8 cellular contexts compared by ENCODE assay signal in genomic region chr3:128878556-128879124, GRCh38. TPM values are rescaled to one million over a fixed set of nuclear protein-coding genes. Genes with fewer than 3 reads are reported as not detected.
A peak's percentile ranks its signal among the peaks of the same experiment; 100 is the strongest.
DNase-seq lines count a peak whose midpoint lies in the region; ATAC-seq and TF ChIP-seq lines count a peak whose summit lies in the region.

No MANE protein-coding gene starts in this region.

- peaks cover 4% of the 10 kb centered on the region for H3K27me3 Mint-ChIP-seq in activated T-helper 1 cell treated with anti-CD3 and anti-CD28 coated beads, Interleukin-12 subunit alpha, Interleukin-12 subunit beta, Interleukin-2, Interleukin-4 antibody, amounts not matched to agents 30 ng/mL and 10 ng/mL and 1 ng/mL, durations not matched to agents 14 hours and 24 hours and 36 hours (ENCODE audit: insufficient read depth)

- peaks cover 5% of the 10 kb centered on the region for H3K27me3 ChIP-seq in Loucy (ENCODE audit: insufficient read depth, low read length, poor library complexity, severe bottlenecking)
- H3K27me3 ChIP-seq in foreskin keratinocyte, result no peaks in the 10 kb centered on the region

- peak overlapping the region; percentile 71; the same call in 1 of the 2 replicates for H2AFZ ChIP-seq in Loucy (ENCODE audit: low read length)

- H3K27ac ChIP-seq in foreskin keratinocyte, result peak overlapping the region; percentile 92

- no peaks in the 10 kb centered on the region for H3K9me3 Mint-ChIP-seq in activated T-helper 1 cell treated with anti-CD3 and anti-CD28 coated beads, Interleukin-12 subunit alpha, Interleukin-12 subunit beta, Interleukin-2, Interleukin-4 antibody, amounts not matched to agents 30 ng/mL and 10 ng/mL and 1 ng/mL, durations not matched to agents 14 hours and 24 hours and 36 hours

- peak overlapping the region; percentile 93 for H3K4me3 ChIP-seq in Loucy (ENCODE audit: low read length, poor library complexity, severe bottlenecking)

- H3K36me3 Mint-ChIP-seq in activated T-helper 1 cell treated with anti-CD3 and anti-CD28 coated beads, Interleukin-12 subunit alpha, Interleukin-12 subunit beta, Interleukin-2, Interleukin-4 antibody, amounts not matched to agents 30 ng/mL and 10 ng/mL and 1 ng/mL, durations not matched to agents 14 hours and 24 hours and 36 hours (ENCODE audit: low read depth), result peaks cover 23% of the 10 kb centered on the region

- H3K4me1 ChIP-seq in Loucy (ENCODE audit: insufficient read depth, low read length, poor library complexity, severe bottlenecking) (peaks cover 54% of the 10 kb centered on the region), foreskin keratinocyte (no peaks in the 10 kb centered on the region)

- no peaks in the 10 kb centered on the region for H3K9me2 ChIP-seq in Loucy (replicated peaks; ENCODE audit: low read depth, low read length)

- no peaks in the 10 kb centered on the region for H3K9me3 ChIP-seq in Loucy (ENCODE audit: insufficient read depth, low read depth, low read length)

- peak overlapping the region; percentile 92 for H3K27ac Mint-ChIP-seq in activated T-helper 1 cell treated with anti-CD3 and anti-CD28 coated beads, Interleukin-12 subunit alpha, Interleukin-12 subunit beta, Interleukin-2, Interleukin-4 antibody, amounts not matched to agents 30 ng/mL and 10 ng/mL and 1 ng/mL, durations not matched to agents 14 hours and 24 hours and 36 hours

- DNase-seq in NCI-H1092 treated with DMSO at 0.1 percent for 48 hours (lab: John Stamatoyannopoulos, UW), result peak; percentile 54
- no peak for DNase-seq in NCI-H1092 (lab: John Stamatoyannopoulos, UW)
- no peak for DNase-seq in activated T-helper 1 cell treated with anti-CD3 and anti-CD28 coated beads, Interleukin-12 subunit alpha, Interleukin-12 subunit beta, Interleukin-2, Interleukin-4 antibody, amounts not matched to agents 30 ng/mL and 10 ng/mL and 1 ng/mL, durations not matched to agents 14 hours and 24 hours and 36 hours (ENCODE audit: low spot score)
- peak; percentile 44 to 61 for DNase-seq in foreskin keratinocyte
- peak; percentile 45 for DNase-seq in non-pigmented ciliary epithelial cell (ENCODE audit: low read depth)

- no peaks in the 10 kb centered on the region for H3F3A ChIP-seq in Loucy (ENCODE audit: low read depth)

- H3K9ac ChIP-seq in Loucy (ENCODE audit: low read depth, low read length, poor library complexity, severe bottlenecking), result peak overlapping the region; percentile 100

- peaks cover 64% of the 10 kb centered on the region for H3K4me1 Mint-ChIP-seq in activated T-helper 1 cell treated with anti-CD3 and anti-CD28 coated beads, Interleukin-12 subunit alpha, Interleukin-12 subunit beta, Interleukin-2, Interleukin-4 antibody, amounts not matched to agents 30 ng/mL and 10 ng/mL and 1 ng/mL, durations not matched to agents 14 hours and 24 hours and 36 hours (ENCODE audit: low read depth)

- TF ChIP-seq CTCF in Loucy (conservative IDR thresholded peaks at IDR 0.05; ENCODE audit: low read length), result no peak
- TF ChIP-seq CTCF in foreskin keratinocyte (conservative IDR thresholded peaks at IDR 0.05), result no peak

- peaks cover 15% of the 10 kb centered on the region for H4K20me1 ChIP-seq in Loucy (ENCODE audit: insufficient read depth, low read length, poor library complexity, severe bottlenecking)

- no peaks in the 10 kb centered on the region for H3K36me3 ChIP-seq in Loucy (ENCODE audit: insufficient read depth, low read length)

- peaks cover 60% of the 10 kb centered on the region for H3K79me2 ChIP-seq in Loucy (ENCODE audit: insufficient read depth, low read length)

- intact Hi-C loops in activated T-helper 1 cell treated with anti-CD3 and anti-CD28 coated beads, Interleukin-12 subunit alpha, Interleukin-12 subunit beta, Interleukin-2, Interleukin-4 antibody, amounts not matched to agents 30 ng/mL and 10 ng/mL and 1 ng/mL, durations not matched to agents 14 hours and 24 hours and 36 hours (cut with micrococcal nuclease), result loop anchor here (1.0 to 5.0 kb wide), 17 partner anchors 32 to 756 kb away; partner anchors contain the start of genes CNBP, COPG1, ISY1 and RAB43

- H3K4me3 Mint-ChIP-seq in activated T-helper 1 cell treated with anti-CD3 and anti-CD28 coated beads, Interleukin-12 subunit alpha, Interleukin-12 subunit beta, Interleukin-2, Interleukin-4 antibody, amounts not matched to agents 30 ng/mL and 10 ng/mL and 1 ng/mL, durations not matched to agents 14 hours and 24 hours and 36 hours, result peak overlapping the region; percentile 88

- ATAC-seq in GM21619 (IDR thresholded peaks at IDR 0.05; ENCODE audit: unreplicated experiment) (peak; percentile 17), foreskin keratinocyte (peak; percentile 72), GM21447 (IDR thresholded peaks at IDR 0.05; ENCODE audit: unreplicated experiment) (no peak)

- H3K4me2 ChIP-seq in Loucy (ENCODE audit: low read depth, low read length, poor library complexity, severe bottlenecking), result peak overlapping the region; percentile 88

RNA-seq across cellular contexts. Expression of gene ACAD9, which starts 0.8 kb away (rescaled TPM):
- 65.3 and 67.2 TPM in 2 replicates for total RNA-seq in activated T-helper 1 cell treated with anti-CD3 and anti-CD28 coated beads, Interleukin-12 subunit alpha, Interleukin-12 subunit beta, Interleukin-2, Interleukin-4 antibody, amounts not matched to agents 30 ng/mL and 10 ng/mL and 1 ng/mL, durations not matched to agents 14 hours and 24 hours and 36 hours
- total RNA-seq in foreskin keratinocyte, result 38.5 and 43.5 TPM in 2 replicates
- polyA plus RNA-seq in foreskin keratinocyte, result 31.3 and 36.9 TPM in 2 replicates

Comparison
In these comparisons a context has a peak if more than half of its experiments do, and no peak if none do; other contexts are left out.
1. DNase-seq: peak in NCI-H1092 treated with DMSO at 0.1 percent for 48 hours (single experiment), foreskin keratinocyte (2 of 2) and non-pigmented ciliary epithelial cell (single experiment); none in NCI-H1092 (single experiment) and activated T-helper 1 cell treated with anti-CD3 and anti-CD28 coated beads, Interleukin-12 subunit alpha, Interleukin-12 subunit beta, Interleukin-2, Interleukin-4 antibody, amounts not matched to agents 30 ng/mL and 10 ng/mL and 1 ng/mL, durations not matched to agents 14 hours and 24 hours and 36 hours (single experiment).